In the genomic region with DNA sequence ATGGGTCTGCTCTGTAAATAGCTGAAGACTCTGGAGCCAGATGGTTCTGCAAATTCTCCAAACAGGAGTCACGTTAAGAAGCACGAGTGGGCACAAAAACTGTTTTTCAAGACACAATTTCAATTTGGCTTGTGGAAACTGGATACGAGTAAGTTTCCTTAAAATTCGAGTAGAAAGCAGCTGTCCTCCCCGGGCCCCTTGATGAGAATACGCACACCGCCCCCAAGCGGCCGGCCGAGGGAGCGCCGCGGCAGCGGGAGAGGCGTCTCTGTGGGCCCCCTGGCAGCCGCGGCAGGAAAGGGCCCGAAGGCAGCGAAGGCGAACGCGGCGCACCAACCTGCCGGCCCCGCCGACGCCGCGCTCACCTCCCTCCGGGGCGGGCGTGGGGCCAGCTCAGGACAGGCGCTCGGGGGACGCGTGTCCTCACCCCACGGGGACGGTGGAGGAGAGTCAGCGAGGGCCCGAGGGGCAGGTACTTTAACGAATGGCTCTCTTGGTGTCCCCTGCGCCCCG, we compare ENCODE assay signal across 1 cellular context.
A peak's percentile ranks its signal among the peaks of the same experiment; 100 is the strongest.
TF ChIP-seq lines count a peak whose summit lies in the region.

No MANE protein-coding gene starts in this region.

TF ChIP-seq in HepG2, 621 proteins besides CTCF, POLR2A, EP300 and RAD21 (continued from another document and continues in another):
- TF ChIP-seq, protein P1, sequence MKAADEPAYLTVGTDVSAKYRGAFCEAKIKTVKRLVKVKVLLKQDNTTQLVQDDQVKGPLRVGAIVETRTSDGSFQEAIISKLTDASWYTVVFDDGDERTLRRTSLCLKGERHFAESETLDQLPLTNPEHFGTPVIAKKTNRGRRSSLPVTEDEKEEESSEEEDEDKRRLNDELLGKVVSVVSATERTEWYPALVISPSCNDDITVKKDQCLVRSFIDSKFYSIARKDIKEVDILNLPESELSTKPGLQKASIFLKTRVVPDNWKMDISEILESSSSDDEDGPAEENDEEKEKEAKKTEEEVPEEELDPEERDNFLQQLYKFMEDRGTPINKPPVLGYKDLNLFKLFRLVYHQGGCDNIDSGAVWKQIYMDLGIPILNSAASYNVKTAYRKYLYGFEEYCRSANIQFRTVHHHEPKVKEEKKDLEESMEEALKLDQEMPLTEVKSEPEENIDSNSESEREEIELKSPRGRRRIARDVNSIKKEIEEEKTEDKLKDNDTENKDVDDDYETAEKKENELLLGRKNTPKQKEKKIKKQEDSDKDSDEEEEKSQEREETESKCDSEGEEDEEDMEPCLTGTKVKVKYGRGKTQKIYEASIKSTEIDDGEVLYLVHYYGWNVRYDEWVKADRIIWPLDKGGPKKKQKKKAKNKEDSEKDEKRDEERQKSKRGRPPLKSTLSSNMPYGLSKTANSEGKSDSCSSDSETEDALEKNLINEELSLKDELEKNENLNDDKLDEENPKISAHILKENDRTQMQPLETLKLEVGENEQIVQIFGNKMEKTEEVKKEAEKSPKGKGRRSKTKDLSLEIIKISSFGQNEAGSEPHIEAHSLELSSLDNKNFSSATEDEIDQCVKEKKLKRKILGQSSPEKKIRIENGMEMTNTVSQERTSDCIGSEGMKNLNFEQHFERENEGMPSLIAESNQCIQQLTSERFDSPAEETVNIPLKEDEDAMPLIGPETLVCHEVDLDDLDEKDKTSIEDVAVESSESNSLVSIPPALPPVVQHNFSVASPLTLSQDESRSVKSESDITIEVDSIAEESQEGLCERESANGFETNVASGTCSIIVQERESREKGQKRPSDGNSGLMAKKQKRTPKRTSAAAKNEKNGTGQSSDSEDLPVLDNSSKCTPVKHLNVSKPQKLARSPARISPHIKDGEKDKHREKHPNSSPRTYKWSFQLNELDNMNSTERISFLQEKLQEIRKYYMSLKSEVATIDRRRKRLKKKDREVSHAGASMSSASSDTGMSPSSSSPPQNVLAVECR (CRISPR knock-in tag; IDR thresholded peaks at IDR 0.05; ENCODE audit: borderline replicate concordance) = 0 out of 2 replicates have a peak, but pooled peaks have one; percentile 25
- TF ChIP-seq ZNF383 (CRISPR knock-in tag; IDR thresholded peaks at IDR 0.05; ENCODE audit: borderline replicate concordance) (no peak), FOXK2 (IDR thresholded peaks at IDR 0.05) (no peak), DPF2 (CRISPR knock-in tag; IDR thresholded peaks at IDR 0.05; ENCODE audit: borderline replicate concordance, low read depth) (no peak), MEIS1 (CRISPR knock-in tag; IDR thresholded peaks at IDR 0.05; ENCODE audit: borderline replicate concordance) (no peak), ZNF713 (CRISPR knock-in tag; IDR thresholded peaks at IDR 0.05) (no peak), ZNF101 (CRISPR knock-in tag; IDR thresholded peaks at IDR 0.05; ENCODE audit: borderline replicate concordance, low read depth) (no peak), ZMYM3 (CRISPR knock-in tag; IDR thresholded peaks at IDR 0.05) (no peak), PLRG1 (conservative IDR thresholded peaks at IDR 0.05) (no peak), ZNF878 (CRISPR knock-in tag; IDR thresholded peaks at IDR 0.05) (0 out of 2 replicates have a peak, but pooled peaks have one; percentile 41), YY1 (IDR thresholded peaks at IDR 0.05; ENCODE audit: insufficient read depth, insufficient replicate concordance, low read depth, low read length) (peak; percentile 59), ZNF652 (CRISPR knock-in tag; IDR thresholded peaks at IDR 0.05; ENCODE audit: borderline replicate concordance, low read depth) (no peak), SPEN (CRISPR knock-in tag; IDR thresholded peaks at IDR 0.05; ENCODE audit: low read depth) (0 out of 2 replicates have a peak, but pooled peaks have one; percentile 4), ZBTB3 (CRISPR knock-in tag; IDR thresholded peaks at IDR 0.05; ENCODE audit: borderline replicate concordance, low read depth) (no peak), PAF1 (CRISPR knock-in tag; IDR thresholded peaks at IDR 0.05) (no peak), ZNF20 (CRISPR knock-in tag; IDR thresholded peaks at IDR 0.05) (no peak), HMG20A (CRISPR knock-in tag; IDR thresholded peaks at IDR 0.05; ENCODE audit: borderline replicate concordance) (no peak), ZNF24 (IDR thresholded peaks at IDR 0.05) (no peak), ZNF616 (CRISPR knock-in tag; IDR thresholded peaks at IDR 0.05; ENCODE audit: low read depth) (no peak), SUZ12 (IDR thresholded peaks at IDR 0.05; ENCODE audit: low read depth, low read length) (no peak), ZNF121 (CRISPR knock-in tag; IDR thresholded peaks at IDR 0.05) (0 out of 2 replicates have a peak, but pooled peaks have one; percentile 13), ASH2L (IDR thresholded peaks at IDR 0.05; ENCODE audit: insufficient read length, low read depth, low read length) (peak; percentile 16)
- TF ChIP-seq, protein P2, sequence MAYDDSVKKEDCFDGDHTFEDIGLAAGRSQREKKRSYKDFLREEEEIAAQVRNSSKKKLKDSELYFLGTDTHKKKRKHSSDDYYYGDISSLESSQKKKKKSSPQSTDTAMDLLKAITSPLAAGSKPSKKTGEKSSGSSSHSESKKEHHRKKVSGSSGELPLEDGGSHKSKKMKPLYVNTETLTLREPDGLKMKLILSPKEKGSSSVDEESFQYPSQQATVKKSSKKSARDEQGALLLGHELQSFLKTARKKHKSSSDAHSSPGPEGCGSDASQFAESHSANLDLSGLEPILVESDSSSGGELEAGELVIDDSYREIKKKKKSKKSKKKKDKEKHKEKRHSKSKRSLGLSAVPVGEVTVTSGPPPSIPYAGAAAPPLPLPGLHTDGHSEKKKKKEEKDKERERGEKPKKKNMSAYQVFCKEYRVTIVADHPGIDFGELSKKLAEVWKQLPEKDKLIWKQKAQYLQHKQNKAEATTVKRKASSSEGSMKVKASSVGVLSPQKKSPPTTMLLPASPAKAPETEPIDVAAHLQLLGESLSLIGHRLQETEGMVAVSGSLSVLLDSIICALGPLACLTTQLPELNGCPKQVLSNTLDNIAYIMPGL (CRISPR knock-in tag; IDR thresholded peaks at IDR 0.05; ENCODE audit: borderline replicate concordance in 1 of 2, low read depth in 1 of 2) = peak in 1 of 2 experiments; percentile 72; a peak in 1 of 4 replicates
- TF ChIP-seq, protein P3, sequence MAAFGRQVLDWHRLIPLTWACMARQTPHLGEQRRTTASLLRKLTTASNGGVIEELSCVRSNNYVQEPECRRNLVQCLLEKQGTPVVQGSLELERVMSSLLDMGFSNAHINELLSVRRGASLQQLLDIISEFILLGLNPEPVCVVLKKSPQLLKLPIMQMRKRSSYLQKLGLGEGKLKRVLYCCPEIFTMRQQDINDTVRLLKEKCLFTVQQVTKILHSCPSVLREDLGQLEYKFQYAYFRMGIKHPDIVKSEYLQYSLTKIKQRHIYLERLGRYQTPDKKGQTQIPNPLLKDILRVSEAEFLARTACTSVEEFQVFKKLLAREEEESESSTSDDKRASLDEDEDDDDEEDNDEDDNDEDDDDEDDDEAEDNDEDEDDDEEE (CRISPR knock-in tag; IDR thresholded peaks at IDR 0.05) = no peak
- TF ChIP-seq, protein P4, sequence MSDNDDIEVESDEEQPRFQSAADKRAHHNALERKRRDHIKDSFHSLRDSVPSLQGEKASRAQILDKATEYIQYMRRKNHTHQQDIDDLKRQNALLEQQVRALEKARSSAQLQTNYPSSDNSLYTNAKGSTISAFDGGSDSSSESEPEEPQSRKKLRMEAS (IDR thresholded peaks at IDR 0.05) = peak; percentile 37; the same call in 1 of the 2 replicates
- TF ChIP-seq, protein P5, sequence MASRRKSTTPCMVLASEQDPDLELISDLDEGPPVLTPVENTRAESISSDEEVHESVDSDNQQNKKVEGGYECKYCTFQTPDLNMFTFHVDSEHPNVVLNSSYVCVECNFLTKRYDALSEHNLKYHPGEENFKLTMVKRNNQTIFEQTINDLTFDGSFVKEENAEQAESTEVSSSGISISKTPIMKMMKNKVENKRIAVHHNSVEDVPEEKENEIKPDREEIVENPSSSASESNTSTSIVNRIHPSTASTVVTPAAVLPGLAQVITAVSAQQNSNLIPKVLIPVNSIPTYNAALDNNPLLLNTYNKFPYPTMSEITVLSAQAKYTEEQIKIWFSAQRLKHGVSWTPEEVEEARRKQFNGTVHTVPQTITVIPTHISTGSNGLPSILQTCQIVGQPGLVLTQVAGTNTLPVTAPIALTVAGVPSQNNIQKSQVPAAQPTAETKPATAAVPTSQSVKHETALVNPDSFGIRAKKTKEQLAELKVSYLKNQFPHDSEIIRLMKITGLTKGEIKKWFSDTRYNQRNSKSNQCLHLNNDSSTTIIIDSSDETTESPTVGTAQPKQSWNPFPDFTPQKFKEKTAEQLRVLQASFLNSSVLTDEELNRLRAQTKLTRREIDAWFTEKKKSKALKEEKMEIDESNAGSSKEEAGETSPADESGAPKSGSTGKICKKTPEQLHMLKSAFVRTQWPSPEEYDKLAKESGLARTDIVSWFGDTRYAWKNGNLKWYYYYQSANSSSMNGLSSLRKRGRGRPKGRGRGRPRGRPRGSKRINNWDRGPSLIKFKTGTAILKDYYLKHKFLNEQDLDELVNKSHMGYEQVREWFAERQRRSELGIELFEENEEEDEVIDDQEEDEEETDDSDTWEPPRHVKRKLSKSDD (CRISPR knock-in tag; IDR thresholded peaks at IDR 0.05; ENCODE audit: low read depth) = no peak
- TF ChIP-seq, protein P6, sequence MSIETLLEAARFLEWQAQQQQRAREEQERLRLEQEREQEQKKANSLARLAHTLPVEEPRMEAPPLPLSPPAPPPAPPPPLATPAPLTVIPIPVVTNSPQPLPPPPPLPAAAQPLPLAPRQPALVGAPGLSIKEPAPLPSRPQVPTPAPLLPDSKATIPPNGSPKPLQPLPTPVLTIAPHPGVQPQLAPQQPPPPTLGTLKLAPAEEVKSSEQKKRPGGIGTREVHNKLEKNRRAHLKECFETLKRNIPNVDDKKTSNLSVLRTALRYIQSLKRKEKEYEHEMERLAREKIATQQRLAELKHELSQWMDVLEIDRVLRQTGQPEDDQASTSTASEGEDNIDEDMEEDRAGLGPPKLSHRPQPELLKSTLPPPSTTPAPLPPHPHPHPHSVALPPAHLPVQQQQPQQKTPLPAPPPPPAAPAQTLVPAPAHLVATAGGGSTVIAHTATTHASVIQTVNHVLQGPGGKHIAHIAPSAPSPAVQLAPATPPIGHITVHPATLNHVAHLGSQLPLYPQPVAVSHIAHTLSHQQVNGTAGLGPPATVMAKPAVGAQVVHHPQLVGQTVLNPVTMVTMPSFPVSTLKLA (IDR thresholded peaks at IDR 0.05) = no peak
- TF ChIP-seq, protein P7, sequence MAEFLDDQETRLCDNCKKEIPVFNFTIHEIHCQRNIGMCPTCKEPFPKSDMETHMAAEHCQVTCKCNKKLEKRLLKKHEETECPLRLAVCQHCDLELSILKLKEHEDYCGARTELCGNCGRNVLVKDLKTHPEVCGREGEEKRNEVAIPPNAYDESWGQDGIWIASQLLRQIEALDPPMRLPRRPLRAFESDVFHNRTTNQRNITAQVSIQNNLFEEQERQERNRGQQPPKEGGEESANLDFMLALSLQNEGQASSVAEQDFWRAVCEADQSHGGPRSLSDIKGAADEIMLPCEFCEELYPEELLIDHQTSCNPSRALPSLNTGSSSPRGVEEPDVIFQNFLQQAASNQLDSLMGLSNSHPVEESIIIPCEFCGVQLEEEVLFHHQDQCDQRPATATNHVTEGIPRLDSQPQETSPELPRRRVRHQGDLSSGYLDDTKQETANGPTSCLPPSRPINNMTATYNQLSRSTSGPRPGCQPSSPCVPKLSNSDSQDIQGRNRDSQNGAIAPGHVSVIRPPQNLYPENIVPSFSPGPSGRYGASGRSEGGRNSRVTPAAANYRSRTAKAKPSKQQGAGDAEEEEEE (CRISPR knock-in tag; IDR thresholded peaks at IDR 0.05; ENCODE audit: borderline replicate concordance) = no peak
- TF ChIP-seq, protein P8, sequence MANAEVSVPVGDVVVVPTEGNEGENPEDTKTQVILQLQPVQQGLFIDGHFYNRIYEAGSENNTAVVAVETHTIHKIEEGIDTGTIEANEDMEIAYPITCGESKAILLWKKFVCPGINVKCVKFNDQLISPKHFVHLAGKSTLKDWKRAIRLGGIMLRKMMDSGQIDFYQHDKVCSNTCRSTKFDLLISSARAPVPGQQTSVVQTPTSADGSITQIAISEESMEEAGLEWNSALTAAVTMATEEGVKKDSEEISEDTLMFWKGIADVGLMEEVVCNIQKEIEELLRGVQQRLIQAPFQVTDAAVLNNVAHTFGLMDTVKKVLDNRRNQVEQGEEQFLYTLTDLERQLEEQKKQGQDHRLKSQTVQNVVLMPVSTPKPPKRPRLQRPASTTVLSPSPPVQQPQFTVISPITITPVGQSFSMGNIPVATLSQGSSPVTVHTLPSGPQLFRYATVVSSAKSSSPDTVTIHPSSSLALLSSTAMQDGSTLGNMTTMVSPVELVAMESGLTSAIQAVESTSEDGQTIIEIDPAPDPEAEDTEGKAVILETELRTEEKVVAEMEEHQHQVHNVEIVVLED (CRISPR knock-in tag; IDR thresholded peaks at IDR 0.05; ENCODE audit: borderline replicate concordance) = no peak
- TF ChIP-seq, protein P9, sequence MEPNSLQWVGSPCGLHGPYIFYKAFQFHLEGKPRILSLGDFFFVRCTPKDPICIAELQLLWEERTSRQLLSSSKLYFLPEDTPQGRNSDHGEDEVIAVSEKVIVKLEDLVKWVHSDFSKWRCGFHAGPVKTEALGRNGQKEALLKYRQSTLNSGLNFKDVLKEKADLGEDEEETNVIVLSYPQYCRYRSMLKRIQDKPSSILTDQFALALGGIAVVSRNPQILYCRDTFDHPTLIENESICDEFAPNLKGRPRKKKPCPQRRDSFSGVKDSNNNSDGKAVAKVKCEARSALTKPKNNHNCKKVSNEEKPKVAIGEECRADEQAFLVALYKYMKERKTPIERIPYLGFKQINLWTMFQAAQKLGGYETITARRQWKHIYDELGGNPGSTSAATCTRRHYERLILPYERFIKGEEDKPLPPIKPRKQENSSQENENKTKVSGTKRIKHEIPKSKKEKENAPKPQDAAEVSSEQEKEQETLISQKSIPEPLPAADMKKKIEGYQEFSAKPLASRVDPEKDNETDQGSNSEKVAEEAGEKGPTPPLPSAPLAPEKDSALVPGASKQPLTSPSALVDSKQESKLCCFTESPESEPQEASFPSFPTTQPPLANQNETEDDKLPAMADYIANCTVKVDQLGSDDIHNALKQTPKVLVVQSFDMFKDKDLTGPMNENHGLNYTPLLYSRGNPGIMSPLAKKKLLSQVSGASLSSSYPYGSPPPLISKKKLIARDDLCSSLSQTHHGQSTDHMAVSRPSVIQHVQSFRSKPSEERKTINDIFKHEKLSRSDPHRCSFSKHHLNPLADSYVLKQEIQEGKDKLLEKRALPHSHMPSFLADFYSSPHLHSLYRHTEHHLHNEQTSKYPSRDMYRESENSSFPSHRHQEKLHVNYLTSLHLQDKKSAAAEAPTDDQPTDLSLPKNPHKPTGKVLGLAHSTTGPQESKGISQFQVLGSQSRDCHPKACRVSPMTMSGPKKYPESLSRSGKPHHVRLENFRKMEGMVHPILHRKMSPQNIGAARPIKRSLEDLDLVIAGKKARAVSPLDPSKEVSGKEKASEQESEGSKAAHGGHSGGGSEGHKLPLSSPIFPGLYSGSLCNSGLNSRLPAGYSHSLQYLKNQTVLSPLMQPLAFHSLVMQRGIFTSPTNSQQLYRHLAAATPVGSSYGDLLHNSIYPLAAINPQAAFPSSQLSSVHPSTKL (CRISPR knock-in tag; IDR thresholded peaks at IDR 0.05) = peak; percentile 17
